In the genomic region with DNA sequence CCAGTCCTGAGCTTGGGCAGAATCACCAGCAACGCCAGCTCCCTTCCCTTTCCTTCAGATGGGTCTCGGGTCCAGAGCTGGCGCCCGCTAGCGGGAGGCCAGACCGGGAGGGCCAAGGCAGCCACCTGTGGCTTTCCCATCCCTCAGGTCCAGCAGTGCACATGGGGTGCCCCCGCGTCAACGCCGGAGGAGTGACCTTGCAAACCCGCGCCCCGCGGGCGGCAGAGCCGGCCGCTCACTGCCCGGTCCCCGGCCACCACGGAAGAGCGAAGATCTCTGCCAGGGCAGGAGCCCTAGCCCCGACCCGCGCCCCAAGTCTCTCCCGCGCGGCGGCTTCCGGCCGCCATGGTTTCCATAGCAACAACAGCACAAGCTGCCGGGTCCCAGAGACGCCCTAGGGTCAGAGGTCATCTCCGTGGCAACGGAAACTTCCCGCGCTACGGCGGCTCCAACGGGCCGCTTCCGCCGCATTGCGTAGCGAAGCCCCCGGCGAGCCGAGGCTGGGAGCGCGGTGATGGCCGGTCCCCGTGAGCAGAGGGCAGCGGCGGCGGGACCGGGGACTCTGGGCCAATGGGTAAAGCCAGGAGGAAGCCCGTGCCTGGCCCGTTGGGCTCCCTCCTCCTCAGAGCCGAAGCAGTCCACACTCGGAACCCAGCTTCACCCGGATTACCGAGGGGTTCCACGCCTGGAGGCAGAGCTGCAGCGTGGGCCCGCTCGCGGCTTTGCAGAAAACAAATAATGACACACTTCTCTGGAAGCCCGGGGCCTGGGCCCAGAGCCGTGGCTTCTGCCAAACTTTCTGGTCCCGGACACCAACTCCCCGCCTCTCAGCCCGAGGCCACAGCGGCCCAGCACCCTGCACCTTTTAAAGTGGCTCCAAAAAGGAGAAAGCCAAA, we compare ENCODE assay signal across 1 cellular context.
TF ChIP-seq lines count a peak whose summit lies in the region.

No MANE protein-coding gene starts in this region.

TF ChIP-seq in K562, 482 proteins besides CTCF, POLR2A, EP300 and RAD21 (continued from another document and continues in another):
- TF ChIP-seq ZNF407 (IDR thresholded peaks at IDR 0.05; ENCODE audit: low read depth) (peak; percentile 92), POLR2G (IDR thresholded peaks at IDR 0.05; ENCODE audit: low read depth, low read length) (peak; percentile 79), ZNF146 (CRISPR knock-in tag; IDR thresholded peaks at IDR 0.05; ENCODE audit: unreplicated experiment) (no peak), MXI1 (IDR thresholded peaks at IDR 0.05; ENCODE audit: low read depth, low read length) (0 out of 2 replicates have a peak, but pooled peaks have one; percentile 32), GATAD2A (IDR thresholded peaks at IDR 0.05) (no peak), ZNF274 (IDR thresholded peaks at IDR 0.05; ENCODE audit: borderline replicate concordance, low read depth, low read length) (no peak), E2F8 (IDR thresholded peaks at IDR 0.05; ENCODE audit: low read depth, partially characterized antibody) (peak; percentile 86), NR2C2 (CRISPR knock-in tag; IDR thresholded peaks at IDR 0.05) (no peak), NR2C2 (tag; IDR thresholded peaks at IDR 0.05) (peak; percentile 98), TSC22D4 (tag; IDR thresholded peaks at IDR 0.05) (no peak), NCOR1 (IDR thresholded peaks at IDR 0.05) (no peak), KAT2B (IDR thresholded peaks at IDR 0.05; ENCODE audit: low read depth, low read length) (no peak), SMAD3 (CRISPR knock-in tag; conservative IDR thresholded peaks at IDR 0.05) (no peak), RUNX1 (IDR thresholded peaks at IDR 0.05; ENCODE audit: low read depth) (no peak), RBM14 (IDR thresholded peaks at IDR 0.05; ENCODE audit: borderline replicate concordance, insufficient read depth, low read depth, low read length) (no peak), RBFOX2 (IDR thresholded peaks at IDR 0.05; ENCODE audit: low read depth, low read length) (peak; percentile 76), YY1 (IDR thresholded peaks at IDR 0.05; ENCODE audit: borderline replicate concordance in 1 of 3, control insufficient read depth in 1 of 3, extremely low read depth in 1 of 3, insufficient read depth in 3 of 3, insufficient read length in 1 of 3, insufficient replicate concordance in 2 of 3, low read depth in 1 of 3, low read length in 2 of 3) (peak in 2 of 3 experiments; percentile 82 to 89), KLF16 (IDR thresholded peaks at IDR 0.05) (no peak), GABPB2 (CRISPR knock-in tag; conservative IDR thresholded peaks at IDR 0.05) (no peak), HOXB6 (CRISPR knock-in tag; IDR thresholded peaks at IDR 0.05; ENCODE audit: borderline replicate concordance) (no peak), HMGXB4 (CRISPR knock-in tag; IDR thresholded peaks at IDR 0.05) (no peak), CXXC5 (CRISPR knock-in tag; IDR thresholded peaks at IDR 0.05) (peak; percentile 80), JUN (IDR thresholded peaks at IDR 0.05; ENCODE audit: borderline replicate concordance, low read depth, low read length) (no peak), JUN (CRISPR knock-in tag; IDR thresholded peaks at IDR 0.05; ENCODE audit: borderline replicate concordance) (no peak), HDGF (IDR thresholded peaks at IDR 0.05) (no peak)
- TF ChIP-seq, protein P1, sequence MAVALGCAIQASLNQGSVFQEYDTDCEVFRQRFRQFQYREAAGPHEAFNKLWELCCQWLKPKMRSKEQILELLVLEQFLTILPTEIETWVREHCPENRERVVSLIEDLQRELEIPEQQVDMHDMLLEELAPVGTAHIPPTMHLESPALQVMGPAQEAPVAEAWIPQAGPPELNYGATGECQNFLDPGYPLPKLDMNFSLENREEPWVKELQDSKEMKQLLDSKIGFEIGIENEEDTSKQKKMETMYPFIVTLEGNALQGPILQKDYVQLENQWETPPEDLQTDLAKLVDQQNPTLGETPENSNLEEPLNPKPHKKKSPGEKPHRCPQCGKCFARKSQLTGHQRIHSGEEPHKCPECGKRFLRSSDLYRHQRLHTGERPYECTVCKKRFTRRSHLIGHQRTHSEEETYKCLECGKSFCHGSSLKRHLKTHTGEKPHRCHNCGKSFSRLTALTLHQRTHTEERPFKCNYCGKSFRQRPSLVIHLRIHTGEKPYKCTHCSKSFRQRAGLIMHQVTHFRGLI (CRISPR knock-in tag; IDR thresholded peaks at IDR 0.05): no peak
- TF ChIP-seq, protein P2, sequence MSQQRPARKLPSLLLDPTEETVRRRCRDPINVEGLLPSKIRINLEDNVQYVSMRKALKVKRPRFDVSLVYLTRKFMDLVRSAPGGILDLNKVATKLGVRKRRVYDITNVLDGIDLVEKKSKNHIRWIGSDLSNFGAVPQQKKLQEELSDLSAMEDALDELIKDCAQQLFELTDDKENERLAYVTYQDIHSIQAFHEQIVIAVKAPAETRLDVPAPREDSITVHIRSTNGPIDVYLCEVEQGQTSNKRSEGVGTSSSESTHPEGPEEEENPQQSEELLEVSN (IDR thresholded peaks at IDR 0.05; ENCODE audit: borderline replicate concordance in 1 of 2, extremely low read depth in 1 of 2, insufficient read depth in 1 of 2, insufficient read length in 1 of 2, low read depth in 1 of 2, low read length in 1 of 2, poor library complexity in 1 of 2, severe bottlenecking in 1 of 2): peak; percentile 88 to 90
- TF ChIP-seq, protein P3, sequence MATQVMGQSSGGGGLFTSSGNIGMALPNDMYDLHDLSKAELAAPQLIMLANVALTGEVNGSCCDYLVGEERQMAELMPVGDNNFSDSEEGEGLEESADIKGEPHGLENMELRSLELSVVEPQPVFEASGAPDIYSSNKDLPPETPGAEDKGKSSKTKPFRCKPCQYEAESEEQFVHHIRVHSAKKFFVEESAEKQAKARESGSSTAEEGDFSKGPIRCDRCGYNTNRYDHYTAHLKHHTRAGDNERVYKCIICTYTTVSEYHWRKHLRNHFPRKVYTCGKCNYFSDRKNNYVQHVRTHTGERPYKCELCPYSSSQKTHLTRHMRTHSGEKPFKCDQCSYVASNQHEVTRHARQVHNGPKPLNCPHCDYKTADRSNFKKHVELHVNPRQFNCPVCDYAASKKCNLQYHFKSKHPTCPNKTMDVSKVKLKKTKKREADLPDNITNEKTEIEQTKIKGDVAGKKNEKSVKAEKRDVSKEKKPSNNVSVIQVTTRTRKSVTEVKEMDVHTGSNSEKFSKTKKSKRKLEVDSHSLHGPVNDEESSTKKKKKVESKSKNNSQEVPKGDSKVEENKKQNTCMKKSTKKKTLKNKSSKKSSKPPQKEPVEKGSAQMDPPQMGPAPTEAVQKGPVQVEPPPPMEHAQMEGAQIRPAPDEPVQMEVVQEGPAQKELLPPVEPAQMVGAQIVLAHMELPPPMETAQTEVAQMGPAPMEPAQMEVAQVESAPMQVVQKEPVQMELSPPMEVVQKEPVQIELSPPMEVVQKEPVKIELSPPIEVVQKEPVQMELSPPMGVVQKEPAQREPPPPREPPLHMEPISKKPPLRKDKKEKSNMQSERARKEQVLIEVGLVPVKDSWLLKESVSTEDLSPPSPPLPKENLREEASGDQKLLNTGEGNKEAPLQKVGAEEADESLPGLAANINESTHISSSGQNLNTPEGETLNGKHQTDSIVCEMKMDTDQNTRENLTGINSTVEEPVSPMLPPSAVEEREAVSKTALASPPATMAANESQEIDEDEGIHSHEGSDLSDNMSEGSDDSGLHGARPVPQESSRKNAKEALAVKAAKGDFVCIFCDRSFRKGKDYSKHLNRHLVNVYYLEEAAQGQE (CRISPR knock-in tag; IDR thresholded peaks at IDR 0.05; ENCODE audit: low read depth): no peak
